In the genomic region with DNA sequence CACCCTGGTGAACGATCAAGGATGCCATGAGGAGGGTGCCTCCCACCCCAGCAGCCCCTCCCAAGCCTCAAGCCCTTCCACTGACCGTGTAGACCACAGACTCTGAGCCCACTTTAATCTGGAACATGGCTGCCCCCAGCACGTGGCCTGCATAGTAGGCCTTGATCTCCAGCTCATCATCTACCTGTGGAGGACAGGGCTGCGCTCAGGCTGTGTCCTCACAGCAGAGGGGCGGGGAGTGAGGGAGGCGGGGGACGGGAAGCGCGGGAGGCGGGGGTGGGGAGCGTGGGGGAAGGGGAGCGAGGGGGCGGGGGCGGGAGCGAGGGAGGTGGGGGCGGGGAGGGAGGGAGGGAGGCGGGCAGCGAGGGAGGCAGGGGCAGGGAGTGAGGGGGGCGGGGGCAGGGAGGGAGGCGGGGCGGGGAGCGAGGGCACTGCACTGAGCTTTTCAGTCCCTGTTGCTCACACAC, we compare ENCODE assay signal across 21 cellular contexts. TPM values are rescaled to one million over a fixed set of nuclear protein-coding genes. Genes with fewer than 3 reads are reported as not detected.
DNase-seq lines count a peak whose midpoint lies in the region; ATAC-seq and TF ChIP-seq lines count a peak whose summit lies in the region.
"Had no signal": no experiment of that assay in that cellular context is flagged by ENCODE, and none has a peak within 500 bp of the region (broad histone marks: within the 10 kb centered on the region; RNA-seq: fewer than 3 reads in every experiment).

No MANE protein-coding gene starts in this region.

- peaks cover 15% of the 10 kb centered on the region for H3K4me1 Mint-ChIP-seq in WTC11
- H3K4me1 Mint-ChIP-seq: activated naive CD4-positive, alpha-beta T cell treated with anti-CD3 and anti-CD28 coated beads, Interleukin-2, amount 50 U/mL, for 24 hours had no signal

- no peaks in the 10 kb centered on the region for H3K27me3 Mint-ChIP-seq in WTC11 (ENCODE audit: low read depth)
- H3K27me3 Mint-ChIP-seq: activated CD8-positive, alpha-beta memory T cell treated with anti-CD3 and anti-CD28 coated beads, Interleukin-2, amount 10 ng/mL, durations not matched to agents 7 days and 5 days; activated naive CD4-positive, alpha-beta T cell treated with anti-CD3 and anti-CD28 coated beads, Interleukin-2, amount 50 U/mL, for 24 hours; CD8-positive, alpha-beta memory T cell had no signal

- peaks cover 24% of the 10 kb centered on the region for H3K36me3 Mint-ChIP-seq in WTC11

- POLR2A ChIA-PET in WTC11 (lab: Charles Lee), result interaction anchor here (1.1 to 1.3 kb wide), 2 partner anchors 11 to 17 kb away, joined by 5 to 7 read pairs; no protein-coding TSS in a partner anchor

- peak overlapping the region; percentile 43; the same call in 1 of the 2 replicates for H3K4me3 Mint-ChIP-seq in WTC11
- H3K4me3 Mint-ChIP-seq: activated CD8-positive, alpha-beta memory T cell treated with anti-CD3 and anti-CD28 coated beads, Interleukin-2, amount 10 ng/mL, durations not matched to agents 7 days and 5 days; activated naive CD4-positive, alpha-beta T cell treated with anti-CD3 and anti-CD28 coated beads, Interleukin-2, amount 50 U/mL, for 24 hours; stimulated activated effector memory CD8-positive, alpha-beta T cell treated with anti-CD3 and anti-CD28 coated beads, Interleukin-12 subunit alpha, Interleukin-12 subunit beta, amount 100 ng/mL, for 72 hours had no signal

- H3K27me3 ChIP-seq in Karpas-422 (ENCODE audit: low read length), result no peaks in the 10 kb centered on the region
- H3K27me3 ChIP-seq: cardiac muscle cell had no signal

- H3K79me2 ChIP-seq in Karpas-422 (ENCODE audit: low read length), result peaks cover 20% of the 10 kb centered on the region; the same call in 1 of the 2 replicates

- ATAC-seq in WTC11, result peak; percentile 74
- ATAC-seq in HG03571 (IDR thresholded peaks at IDR 0.05; ENCODE audit: unreplicated experiment), result no peak
- ATAC-seq: activated CD8-positive, alpha-beta memory T cell treated with anti-CD3 and anti-CD28 coated beads, Interleukin-2, amount 10 ng/mL, durations not matched to agents 7 days and 5 days; stimulated activated effector memory CD8-positive, alpha-beta T cell treated with anti-CD3 and anti-CD28 coated beads, Interleukin-12 subunit alpha, Interleukin-12 subunit beta, amount 100 ng/mL, for 72 hours had no signal

- no peak for TF ChIP-seq CTCF in WTC11 (IDR thresholded peaks at IDR 0.05)

- H2AFZ ChIP-seq in Karpas-422 (ENCODE audit: low read length), result no peak overlapping the region

- no peaks in the 10 kb centered on the region for H3K9me2 ChIP-seq in Karpas-422 (replicated peaks; ENCODE audit: insufficient read depth, low read length)
- H3K9me2 ChIP-seq: SK-N-SH had no signal

- H3K27ac Mint-ChIP-seq in WTC11, result peak overlapping the region; percentile 91
- H3K27ac Mint-ChIP-seq: activated CD8-positive, alpha-beta memory T cell treated with anti-CD3 and anti-CD28 coated beads, Interleukin-2, amount 10 ng/mL, durations not matched to agents 7 days and 5 days; activated naive CD4-positive, alpha-beta T cell treated with anti-CD3 and anti-CD28 coated beads, Interleukin-2, amount 50 U/mL, for 24 hours had no signal

- CTCF ChIA-PET in WTC11 (lab: Charles Lee), result interaction anchor here (0.8 to 3.0 kb wide), 9 partner anchors 10 to 54 kb away, joined by 3 to 10 read pairs (median 5); no protein-coding TSS in a partner anchor

- H3K4me1 ChIP-seq in Karpas-422 (ENCODE audit: low read length), result peaks cover 21% of the 10 kb centered on the region

- peak overlapping the region; percentile 37 for H3K4me2 ChIP-seq in Karpas-422 (ENCODE audit: low read depth, low read length, poor library complexity, severe bottlenecking)
- H3K4me2 ChIP-seq: KMS-11, SK-N-SH had no signal

- H4K20me1 ChIP-seq in Karpas-422 (ENCODE audit: insufficient read depth, low read depth, low read length), result peaks cover 8% of the 10 kb centered on the region; the same call in 1 of the 2 replicates

- H3K9me3 Mint-ChIP-seq in WTC11, result no peaks in the 10 kb centered on the region
- H3K9me3 Mint-ChIP-seq: activated naive CD4-positive, alpha-beta T cell treated with anti-CD3 and anti-CD28 coated beads, Interleukin-2, amount 50 U/mL, for 24 hours; CD8-positive, alpha-beta memory T cell; stimulated activated effector memory CD8-positive, alpha-beta T cell treated with anti-CD3 and anti-CD28 coated beads, Interleukin-12 subunit alpha, Interleukin-12 subunit beta, amount 100 ng/mL, for 72 hours had no signal

- no peak overlapping the region for H3K4me3 ChIP-seq in Karpas-422 (ENCODE audit: low read length)
- H3K4me3 ChIP-seq: cardiac muscle cell, coronary artery, thoracic aorta had no signal

- DNase-seq in Karpas-422 (peak; percentile 77), WTC11 (ENCODE audit: low spot score) (peak; percentile 67), iPS-NIHi7 (ENCODE audit: extremely low spot score) (peak; percentile 72), mesenteric fat pad (ENCODE audit: low spot score) (no peak), DMS153 (lab: John Stamatoyannopoulos, UW) (no peak), foreskin melanocyte (no peak)
- DNase-seq: activated CD4-positive, alpha-beta T cell treated with anti-CD3 and anti-CD28 coated beads, Interleukin-2, amount 50 U/mL, for 1 hour; activated CD8-positive, alpha-beta memory T cell treated with anti-CD3 and anti-CD28 coated beads, Interleukin-2, amount 10 ng/mL, durations not matched to agents 7 days and 5 days; AML-193; CD8-positive, alpha-beta memory T cell; NCI-H1436 treated with DMSO at 0.1 percent for 48 hours; NCI-H526 treated with DMSO at 0.1 percent for 48 hours; SK-N-SH; stimulated activated CD4-positive, alpha-beta T cell treated with anti-CD3 and anti-CD28 coated beads, Interleukin-2, amount 100 ng/mL, for 48 hours had no signal

- peak overlapping the region; percentile 32 for H3K27ac ChIP-seq in Karpas-422 (ENCODE audit: low read length)
- H3K27ac ChIP-seq: cardiac muscle cell, KMS-11, thoracic aorta had no signal

- peak overlapping the region; percentile 18; the same call in 1 of the 2 replicates for H3K9ac ChIP-seq in Karpas-422 (ENCODE audit: low read length)
- H3K9ac ChIP-seq: KMS-11, SK-N-SH had no signal

- no peaks in the 10 kb centered on the region for H3K9me3 ChIP-seq in Karpas-422 (ENCODE audit: low read length)
- H3K9me3 ChIP-seq: SK-N-SH, thoracic aorta had no signal

- H3K36me3 ChIP-seq in Karpas-422 (ENCODE audit: insufficient read depth, low read length), result peaks cover 11% of the 10 kb centered on the region

TF ChIP-seq in WTC11, 78 proteins besides CTCF, POLR2A, EP300 and RAD21 (continues in another document):
- TF ChIP-seq, protein P1, sequence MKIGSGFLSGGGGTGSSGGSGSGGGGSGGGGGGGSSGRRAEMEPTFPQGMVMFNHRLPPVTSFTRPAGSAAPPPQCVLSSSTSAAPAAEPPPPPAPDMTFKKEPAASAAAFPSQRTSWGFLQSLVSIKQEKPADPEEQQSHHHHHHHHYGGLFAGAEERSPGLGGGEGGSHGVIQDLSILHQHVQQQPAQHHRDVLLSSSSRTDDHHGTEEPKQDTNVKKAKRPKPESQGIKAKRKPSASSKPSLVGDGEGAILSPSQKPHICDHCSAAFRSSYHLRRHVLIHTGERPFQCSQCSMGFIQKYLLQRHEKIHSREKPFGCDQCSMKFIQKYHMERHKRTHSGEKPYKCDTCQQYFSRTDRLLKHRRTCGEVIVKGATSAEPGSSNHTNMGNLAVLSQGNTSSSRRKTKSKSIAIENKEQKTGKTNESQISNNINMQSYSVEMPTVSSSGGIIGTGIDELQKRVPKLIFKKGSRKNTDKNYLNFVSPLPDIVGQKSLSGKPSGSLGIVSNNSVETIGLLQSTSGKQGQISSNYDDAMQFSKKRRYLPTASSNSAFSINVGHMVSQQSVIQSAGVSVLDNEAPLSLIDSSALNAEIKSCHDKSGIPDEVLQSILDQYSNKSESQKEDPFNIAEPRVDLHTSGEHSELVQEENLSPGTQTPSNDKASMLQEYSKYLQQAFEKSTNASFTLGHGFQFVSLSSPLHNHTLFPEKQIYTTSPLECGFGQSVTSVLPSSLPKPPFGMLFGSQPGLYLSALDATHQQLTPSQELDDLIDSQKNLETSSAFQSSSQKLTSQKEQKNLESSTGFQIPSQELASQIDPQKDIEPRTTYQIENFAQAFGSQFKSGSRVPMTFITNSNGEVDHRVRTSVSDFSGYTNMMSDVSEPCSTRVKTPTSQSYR (CRISPR knock-in tag; IDR thresholded peaks at IDR 0.05), result 0 out of 2 replicates have a peak, but pooled peaks have one; percentile 11
- TF ChIP-seq, protein P2, sequence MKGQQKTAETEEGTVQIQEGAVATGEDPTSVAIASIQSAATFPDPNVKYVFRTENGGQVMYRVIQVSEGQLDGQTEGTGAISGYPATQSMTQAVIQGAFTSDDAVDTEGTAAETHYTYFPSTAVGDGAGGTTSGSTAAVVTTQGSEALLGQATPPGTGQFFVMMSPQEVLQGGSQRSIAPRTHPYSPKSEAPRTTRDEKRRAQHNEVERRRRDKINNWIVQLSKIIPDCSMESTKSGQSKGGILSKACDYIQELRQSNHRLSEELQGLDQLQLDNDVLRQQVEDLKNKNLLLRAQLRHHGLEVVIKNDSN (CRISPR knock-in tag; IDR thresholded peaks at IDR 0.05), result peak; percentile 72
- TF ChIP-seq, protein P3, sequence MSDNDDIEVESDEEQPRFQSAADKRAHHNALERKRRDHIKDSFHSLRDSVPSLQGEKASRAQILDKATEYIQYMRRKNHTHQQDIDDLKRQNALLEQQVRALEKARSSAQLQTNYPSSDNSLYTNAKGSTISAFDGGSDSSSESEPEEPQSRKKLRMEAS (CRISPR knock-in tag; IDR thresholded peaks at IDR 0.05), result peak; percentile 84
- no peak for TF ChIP-seq MYBL2 (CRISPR knock-in tag; IDR thresholded peaks at IDR 0.05)

RNA-seq across cellular contexts. Expression of a gene that starts 7.1 kb away (rescaled TPM):
- total RNA-seq in Karpas-422 (2014; rRNA removed; shearing (Covaris generic); ENCODE audit: low replicate concordance), result 14.9 and 45.1 TPM in 2 replicates
- total RNA-seq in WTC11 (2021), result 42.5 to 51.5 TPM (median 43.6 TPM) in 3 replicates
- 11.6 TPM for total RNA-seq in mesenteric fat pad

RNA-seq across cellular contexts. Expression of a gene that starts 7.7 kb away (rescaled TPM):
- total RNA-seq in Karpas-422 (2014; rRNA removed; shearing (Covaris generic); ENCODE audit: low replicate concordance), result 28.1 and 94.6 TPM in 2 replicates
- 25.1 to 42.2 TPM (median 30.7 TPM) in 3 replicates for total RNA-seq in WTC11 (2021)
- 36.6 TPM for total RNA-seq in mesenteric fat pad

RNA-seq across cellular contexts. Expression of a gene that starts 9.0 kb away (rescaled TPM):
- 69.8 and 168 TPM in 2 replicates for total RNA-seq in Karpas-422 (2014; rRNA removed; shearing (Covaris generic); ENCODE audit: low replicate concordance)
- total RNA-seq in WTC11 (2021), result 144 to 170 TPM (median 160 TPM) in 3 replicates
- 74.7 TPM for total RNA-seq in mesenteric fat pad

RNA-seq across cellular contexts. Expression of a gene that starts 9.1 kb away (rescaled TPM):
- total RNA-seq in Karpas-422 (2014; rRNA removed; shearing (Covaris generic); ENCODE audit: low replicate concordance), result 35.0 and 74.7 TPM in 2 replicates
- 10.3 to 14.4 TPM (median 12.3 TPM) in 3 replicates for total RNA-seq in WTC11 (2021)
- total RNA-seq in mesenteric fat pad, result 19.7 TPM

RNA-seq across cellular contexts. Expression of a gene that starts 15.6 kb away (rescaled TPM):
- 49.2 and 82.6 TPM in 2 replicates for total RNA-seq in Karpas-422 (2014; rRNA removed; shearing (Covaris generic); ENCODE audit: low replicate concordance)
- total RNA-seq in WTC11 (2021), result 0.18 to 0.22 TPM (median 0.21 TPM) in 3 replicates
- total RNA-seq in mesenteric fat pad, result 0.19 TPM

Comparison
In these comparisons a context has a peak if more than half of its experiments do, and no peak if none do; other contexts are left out.
1. DNase-seq: peak in Karpas-422 (single experiment), WTC11 (single experiment) and iPS-NIHi7 (single experiment); none in mesenteric fat pad (single experiment), DMS153 (single experiment) and foreskin melanocyte (single experiment).